In genomic region chr7:98879989-98880337, GRCh38 we compare ENCODE assay signal across 9 cellular contexts. TPM values are rescaled to one million over a fixed set of nuclear protein-coding genes. Genes with fewer than 3 reads are reported as not detected.
DNase-seq lines count a peak whose midpoint lies in the region; ATAC-seq and TF ChIP-seq lines count a peak whose summit lies in the region.
"Had no signal": no experiment of that assay in that cellular context is flagged by ENCODE, and none has a peak within 500 bp of the region (broad histone marks: within the 10 kb centered on the region; RNA-seq: fewer than 3 reads in every experiment).

No MANE protein-coding gene starts in this region.

- H3K27me3 ChIP-seq in SJCRH30 (0 out of 2 replicates have a peak, but pooled peaks cover 3% of the 10 kb centered on the region), prostate gland (replicated peaks; ENCODE audit: insufficient read depth) (no peaks in the 10 kb centered on the region)

- POLR2A ChIA-PET in GM10248 (lab: Yijun Ruan, JAX): no interaction called here

- H3K4me3 ChIP-seq in GM12864 (ENCODE audit: low read depth, low read length) (peak overlapping the region; percentile 95), SJCRH30 (peak overlapping the region; percentile 92), epithelial cell of proximal tubule (ENCODE audit: low read depth, low read length) (peak overlapping the region; percentile 99), prostate gland (peak overlapping the region; percentile 99 to 100)

- TF ChIP-seq CTCF in GM12864 (IDR thresholded peaks at IDR 0.05; ENCODE audit: low read depth, low read length, missing control alignments): no peak
- TF ChIP-seq CTCF in epithelial cell of proximal tubule (conservative IDR thresholded peaks at IDR 0.05; ENCODE audit: low read depth, low read length): no peak
- TF ChIP-seq CTCF in prostate gland (IDR thresholded peaks at IDR 0.05): no peak
- TF ChIP-seq CTCF in GM10248 (IDR thresholded peaks at IDR 0.05; ENCODE audit: control extremely low read depth, extremely low read depth, low read depth, missing control alignments): no peak

- DNase-seq in GM12864 (ENCODE audit: low read depth) (no peak), SJCRH30 (no peak), epithelial cell of proximal tubule (ENCODE audit: low read depth) (no peak), prostate gland (ENCODE audit: low spot score) (no peak), GF-D8 (lab: John Stamatoyannopoulos, UW) (no peak), COLO668 (lab: John Stamatoyannopoulos, UW; ENCODE audit: unreplicated experiment) (no peak), GM10248 (ENCODE audit: extremely low spot score) (no peak)
- DNase-seq: NCI-H2081 treated with DMSO at 0.1 percent for 48 hours had no signal

- no peak for ATAC-seq in HG02610 (IDR thresholded peaks at IDR 0.05; ENCODE audit: unreplicated experiment)

- H3K4me1 ChIP-seq in SJCRH30: no peaks in the 10 kb centered on the region
- peaks cover 4% of the 10 kb centered on the region for H3K4me1 ChIP-seq in prostate gland (replicated peaks)

- TF ChIP-seq POLR2A in prostate gland (IDR thresholded peaks at IDR 0.05): no peak

- H3K27ac ChIP-seq in SJCRH30 (no peak overlapping the region), prostate gland (peak overlapping the region in 1 of 2 donors; percentile 95)

- H3K9me3 ChIP-seq in SJCRH30 (replicated peaks) (no peaks in the 10 kb centered on the region), prostate gland (no peaks in the 10 kb centered on the region)

- CTCF ChIA-PET in GM10248 (lab: Yijun Ruan, JAX): interaction anchor here (0.6 to 1.8 kb wide), 13 partner anchors 9 to 479 kb away, joined by 3 to 9 read pairs (median 3); partner anchors contain the start of gene BAIAP2L1

- WGBS in prostate gland: 51% methylated on average over 9 of the region's 9 CpGs

- intact Hi-C loops in prostate gland (cut with DNase I): no loop called here

- peaks cover 36% of the 10 kb centered on the region for H3K36me3 ChIP-seq in SJCRH30
- no peaks in the 10 kb centered on the region for H3K36me3 ChIP-seq in prostate gland

RNA-seq across cellular contexts. Expression of gene TRRAP, which starts 1.6 kb away (rescaled TPM):
- total RNA-seq in SJCRH30 (2014; rRNA removed; shearing (Covaris generic)): 28.7 and 29.2 TPM in 2 replicates
- total RNA-seq in epithelial cell of proximal tubule (18.2 and 18.3 TPM in 2 replicates), prostate gland (10 to 100 TPM; 38.3 to 87.4 TPM)

RNA-seq across cellular contexts. Expression of gene TMEM130, which starts 10.1 kb away (rescaled TPM):
- total RNA-seq in SJCRH30 (2014; rRNA removed; shearing (Covaris generic)): not detected in 2 replicates
- total RNA-seq in epithelial cell of proximal tubule: 0.65 and 2.4 TPM in 2 replicates
- total RNA-seq in prostate gland: 10 to 100 TPM in 1 of 2 donors, under 1 TPM in 1; 0.36 to 83.6 TPM
